19 cellular contexts compared by ENCODE assay signal in the genomic region with DNA sequence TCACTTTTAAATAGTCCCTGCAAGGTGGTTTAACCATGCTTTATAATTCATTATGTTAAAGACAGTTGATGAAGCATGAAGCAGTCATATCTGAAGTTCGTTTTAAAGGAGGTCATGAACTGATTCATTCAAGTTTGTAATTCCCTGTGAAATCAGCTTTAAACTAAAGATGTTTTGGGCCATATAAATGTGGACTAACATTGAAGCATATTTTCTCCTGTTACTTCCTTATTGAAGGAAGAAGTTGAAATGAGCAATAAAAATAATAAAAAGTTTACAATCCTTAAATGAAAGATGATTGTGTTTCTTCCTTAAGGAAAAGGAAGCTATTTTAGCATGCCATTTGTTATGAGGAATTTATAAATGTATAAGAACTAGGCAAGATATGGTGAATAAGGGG. TPM values are rescaled to one million over a fixed set of nuclear protein-coding genes. Genes with fewer than 3 reads are reported as not detected.
"Had no signal": no experiment of that assay in that cellular context is flagged by ENCODE, and none has a peak within 500 bp of the region (broad histone marks: within the 10 kb centered on the region; RNA-seq: fewer than 3 reads in every experiment).

No MANE protein-coding gene starts in this region.

- H3K27ac ChIP-seq: esophagus squamous epithelium, gastroesophageal sphincter, neutrophil, testis, tibial nerve had no signal

- H3K36me3 Mint-ChIP-seq: naive thymus-derived CD8-positive, alpha-beta T cell; stimulated activated naive B cell treated with anti-CD40 and anti-IgM and Interleukin-4, amounts not matched to agents 10 μg/mL and 1 μg/mL and 100 μg/mL, for 72 hours had no signal

- H3K36me3 ChIP-seq: esophagus squamous epithelium, gastroesophageal sphincter, neutrophil, tibial nerve had no signal

- DNase-seq: effector memory CD8-positive, alpha-beta T cell; esophagus squamous epithelium; foreskin fibroblast; glutamatergic neuron; mesendoderm; naive thymus-derived CD8-positive, alpha-beta T cell; posterior cingulate gyrus; stimulated activated CD4-positive, alpha-beta T cell treated with anti-CD3 and anti-CD28 coated beads, Interleukin-2, amount 100 ng/mL, for 24 hours; stimulated activated CD4-positive, alpha-beta T cell treated with anti-CD3 and anti-CD28 coated beads, Interleukin-4, amount 100 ng/mL, for 4 hours; stimulated activated naive B cell treated with anti-CD40 and anti-IgM and Interleukin-4, amounts not matched to agents 10 μg/mL and 1 μg/mL and 100 μg/mL, for 72 hours; stimulated activated naive CD8-positive, alpha-beta T cell treated with anti-CD3 and anti-CD28 coated beads, Interleukin-15, amount 100 ng/mL, for 72 hours; testis had no signal

- H3K4me3 ChIP-seq: esophagus squamous epithelium, gastroesophageal sphincter, testis, tibial nerve had no signal

- H3K4me1 ChIP-seq: esophagus squamous epithelium, gastroesophageal sphincter, testis, tibial nerve had no signal

- H3K27ac Mint-ChIP-seq: dendritic cell treated with granulocyte-macrophage colony-stimulating factor and Interleukin-4, amounts not matched to agents 40 ng/mL and 50 ng/mL, for 4 days; effector memory CD8-positive, alpha-beta T cell; naive thymus-derived CD8-positive, alpha-beta T cell; stimulated activated naive B cell treated with anti-CD40 and anti-IgM and Interleukin-4, amounts not matched to agents 10 μg/mL and 1 μg/mL and 100 μg/mL, for 72 hours; stimulated activated naive CD8-positive, alpha-beta T cell treated with anti-CD3 and anti-CD28 coated beads, Interleukin-15, amount 100 ng/mL, for 72 hours had no signal

- H3K4me3 Mint-ChIP-seq: dendritic cell treated with granulocyte-macrophage colony-stimulating factor and Interleukin-4, amounts not matched to agents 40 ng/mL and 50 ng/mL, for 4 days; effector memory CD8-positive, alpha-beta T cell; naive thymus-derived CD8-positive, alpha-beta T cell; stimulated activated naive B cell treated with anti-CD40 and anti-IgM and Interleukin-4, amounts not matched to agents 10 μg/mL and 1 μg/mL and 100 μg/mL, for 72 hours; stimulated activated naive CD8-positive, alpha-beta T cell treated with anti-CD3 and anti-CD28 coated beads, Interleukin-15, amount 100 ng/mL, for 72 hours had no signal

- H3K27me3 Mint-ChIP-seq: dendritic cell treated with granulocyte-macrophage colony-stimulating factor and Interleukin-4, amounts not matched to agents 40 ng/mL and 50 ng/mL, for 4 days; effector memory CD8-positive, alpha-beta T cell; stimulated activated naive CD8-positive, alpha-beta T cell treated with anti-CD3 and anti-CD28 coated beads, Interleukin-15, amount 100 ng/mL, for 72 hours had no signal

- H3K4me1 Mint-ChIP-seq: naive thymus-derived CD8-positive, alpha-beta T cell; stimulated activated naive B cell treated with anti-CD40 and anti-IgM and Interleukin-4, amounts not matched to agents 10 μg/mL and 1 μg/mL and 100 μg/mL, for 72 hours; stimulated activated naive CD8-positive, alpha-beta T cell treated with anti-CD3 and anti-CD28 coated beads, Interleukin-15, amount 100 ng/mL, for 72 hours had no signal

- H3K27me3 ChIP-seq: gastroesophageal sphincter, neutrophil, testis, tibial nerve had no signal

- H3K9me3 ChIP-seq: esophagus squamous epithelium, gastroesophageal sphincter, neutrophil, testis had no signal

- H3K9me3 Mint-ChIP-seq: dendritic cell treated with granulocyte-macrophage colony-stimulating factor and Interleukin-4, amounts not matched to agents 40 ng/mL and 50 ng/mL, for 4 days; stimulated activated naive CD8-positive, alpha-beta T cell treated with anti-CD3 and anti-CD28 coated beads, Interleukin-15, amount 100 ng/mL, for 72 hours had no signal

- ATAC-seq: effector memory CD8-positive, alpha-beta T cell; gastroesophageal sphincter; naive thymus-derived CD8-positive, alpha-beta T cell; sciatic nerve; stimulated activated naive B cell treated with anti-CD40 and anti-IgM and Interleukin-4, amounts not matched to agents 10 μg/mL and 1 μg/mL and 100 μg/mL, for 72 hours; stimulated activated naive CD8-positive, alpha-beta T cell treated with anti-CD3 and anti-CD28 coated beads, Interleukin-15, amount 100 ng/mL, for 72 hours had no signal

RNA-seq across cellular contexts. Expression of a gene that starts 41.5 kb away (rescaled TPM):
- total RNA-seq: lung microvascular endothelial cell, pulmonary artery endothelial cell had no signal
- polyA plus RNA-seq: naive thymus-derived CD8-positive, alpha-beta T cell had no signal
